1 cellular context compared by ENCODE assay signal in genomic region chr1:199089393-199090122, GRCh38.
TF ChIP-seq lines count a peak whose summit lies in the region.

No MANE protein-coding gene starts in this region.

TF ChIP-seq in GM12878, 131 proteins besides CTCF, POLR2A, EP300 and RAD21 (continued from another document and continues in another):
- TF ChIP-seq RELB (IDR thresholded peaks at IDR 0.05; ENCODE audit: low read depth) (peak; percentile 92), SMC3 (IDR thresholded peaks at IDR 0.05; ENCODE audit: borderline replicate concordance, low read length) (no peak), ZBED1 (IDR thresholded peaks at IDR 0.05; ENCODE audit: borderline replicate concordance) (no peak), SIX5 (IDR thresholded peaks at IDR 0.05; ENCODE audit: low read depth, low read length, severe bottlenecking) (no peak), E4F1 (IDR thresholded peaks at IDR 0.05; ENCODE audit: borderline replicate concordance, partially characterized antibody) (no peak), ZNF207 (IDR thresholded peaks at IDR 0.05; ENCODE audit: borderline replicate concordance) (no peak), ELK1 (IDR thresholded peaks at IDR 0.05; ENCODE audit: low read depth, low read length) (no peak), USF1 (IDR thresholded peaks at IDR 0.05; ENCODE audit: borderline replicate concordance, extremely low read length, insufficient read depth, low read depth, low read length) (no peak), SRF (IDR thresholded peaks at IDR 0.05; ENCODE audit: low read depth in 2 of 2, low read length in 2 of 2) (no peak), YY1 (IDR thresholded peaks at IDR 0.05; ENCODE audit: low read depth, low read length) (no peak), NR2C1 (IDR thresholded peaks at IDR 0.05) (no peak), MYB (IDR thresholded peaks at IDR 0.05; ENCODE audit: borderline replicate concordance, low read depth, low read length) (no peak), PKNOX1 (IDR thresholded peaks at IDR 0.05) (no peak), SMAD5 (IDR thresholded peaks at IDR 0.05; ENCODE audit: low read depth) (no peak), BCL11A (IDR thresholded peaks at IDR 0.05; ENCODE audit: low read depth, low read length) (peak; percentile 39; the same call in 1 of the 2 replicates), SUZ12 (IDR thresholded peaks at IDR 0.05; ENCODE audit: unreplicated experiment) (no peak), MTA3 (IDR thresholded peaks at IDR 0.05; ENCODE audit: borderline replicate concordance, low read length) (no peak), ETV6 (conservative IDR thresholded peaks at IDR 0.05 in 1 of 2, IDR thresholded peaks at IDR 0.05 in 1 of 2; ENCODE audit: borderline replicate concordance in 1 of 2, low read depth in 1 of 2) (no peak), CUX1 (IDR thresholded peaks at IDR 0.05; ENCODE audit: insufficient replicate concordance, low read depth, low read length) (no peak), KLF5 (IDR thresholded peaks at IDR 0.05; ENCODE audit: partially characterized antibody) (no peak), SREBF1 (IDR thresholded peaks at IDR 0.05; ENCODE audit: low read length) (no peak), BRCA1 (IDR thresholded peaks at IDR 0.05; ENCODE audit: low read depth, low read length) (no peak), PAX5 (IDR thresholded peaks at IDR 0.05; ENCODE audit: borderline replicate concordance, low read depth, low read length) (no peak), TCF12 (IDR thresholded peaks at IDR 0.05; ENCODE audit: low read depth, low read length) (no peak), BACH1 (IDR thresholded peaks at IDR 0.05; ENCODE audit: borderline replicate concordance) (no peak), NFXL1 (IDR thresholded peaks at IDR 0.05; ENCODE audit: borderline replicate concordance) (no peak), SP1 (IDR thresholded peaks at IDR 0.05; ENCODE audit: low read depth, low read length) (no peak), DPF2 (IDR thresholded peaks at IDR 0.05) (peak; percentile 60; the same call in 1 of the 2 replicates), KDM1A (IDR thresholded peaks at IDR 0.05; ENCODE audit: borderline replicate concordance) (no peak), TCF7 (IDR thresholded peaks at IDR 0.05; ENCODE audit: borderline replicate concordance) (no peak), HDAC6 (IDR thresholded peaks at IDR 0.05; ENCODE audit: unreplicated experiment) (no peak), JUNB (IDR thresholded peaks at IDR 0.05) (no peak), RFX5 (IDR thresholded peaks at IDR 0.05; ENCODE audit: low read depth, low read length) (no peak), HSF1 (IDR thresholded peaks at IDR 0.05; ENCODE audit: low read depth, low read length) (no peak), POU2F2 (IDR thresholded peaks at IDR 0.05; ENCODE audit: borderline replicate concordance, low read depth, low read length) (no peak), POLR2AphosphoS2 (IDR thresholded peaks at IDR 0.05; ENCODE audit: low read depth, low read length) (no peak), SMARCA5 (IDR thresholded peaks at IDR 0.05) (peak; percentile 72), ZNF384 (IDR thresholded peaks at IDR 0.05; ENCODE audit: borderline replicate concordance, low read depth, low read length) (no peak), SREBF2 (IDR thresholded peaks at IDR 0.05; ENCODE audit: low read length) (no peak), GATAD2B (conservative IDR thresholded peaks at IDR 0.05; ENCODE audit: low read depth) (no peak), NR2C2 (IDR thresholded peaks at IDR 0.05; ENCODE audit: borderline replicate concordance, control insufficient read depth, insufficient read length, low read depth) (no peak), CEBPZ (IDR thresholded peaks at IDR 0.05; ENCODE audit: low read depth, low read length) (no peak), KAT2A (conservative IDR thresholded peaks at IDR 0.05; ENCODE audit: control insufficient read depth, low read depth, low read length) (no peak)
